Comparison of ENCODE assay signal across 24 cellular contexts in the genomic region with DNA sequence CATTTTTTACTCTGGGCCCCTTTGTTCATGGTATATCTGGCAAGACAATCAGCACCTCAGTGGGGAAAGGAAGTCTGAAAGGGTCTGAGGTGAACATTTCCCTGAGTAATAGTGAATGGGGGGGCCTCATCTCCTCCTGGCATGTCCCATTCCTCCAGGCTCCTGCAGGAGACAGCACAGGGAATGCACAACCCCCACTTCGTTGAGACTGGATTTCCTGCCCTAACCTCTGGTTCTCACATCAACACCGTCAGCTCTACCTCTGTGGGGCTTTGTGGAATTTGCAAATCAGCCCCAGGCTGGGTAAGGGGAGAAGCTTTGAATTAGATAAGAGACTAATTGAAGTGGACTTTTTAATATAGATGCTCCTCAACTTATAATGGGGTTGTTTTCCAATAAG.
"Had no signal": no experiment of that assay in that cellular context is flagged by ENCODE, and none has a peak within 500 bp of the region (broad histone marks: within the 10 kb centered on the region; RNA-seq: fewer than 3 reads in every experiment).

No MANE protein-coding gene starts in this region.

- H3K9me3 ChIP-seq: lower lobe of right lung, prostate gland, right lobe of liver, suprapubic skin, thyroid gland had no signal

- FAIRE-seq: endothelial cell of umbilical vein, islet of Langerhans, urothelium cell line had no signal

- H3K79me2 ChIP-seq: hepatocyte, parathyroid adenoma had no signal

- H3K27ac ChIP-seq: hepatocyte, left ventricle myocardium inferior, lower lobe of right lung, parathyroid adenoma, prostate gland, right lobe of liver, suprapubic skin, thyroid gland had no signal

- H3K27ac Mint-ChIP-seq: effector memory CD8-positive, alpha-beta T cell; memory B cell; natural killer cell treated with Interleukin-12 subunit alpha and Interleukin-12 subunit beta and Interleukin-15 and Interleukin-18, amount 100 ng/mL, for 72 hours; stimulated activated effector memory CD8-positive, alpha-beta T cell treated with anti-CD3 and anti-CD28 coated beads, Interleukin-12 subunit alpha, Interleukin-12 subunit beta, amount 100 ng/mL, for 72 hours; type B pancreatic cell had no signal

- H3K27me3 ChIP-seq: right lobe of liver, suprapubic skin, thyroid gland had no signal

- H3K4me1 ChIP-seq: left ventricle myocardium inferior, lower lobe of right lung, parathyroid adenoma, prostate gland, right lobe of liver, suprapubic skin, thyroid gland had no signal

- DNase-seq: effector memory CD8-positive, alpha-beta T cell; erythroblast; foreskin melanocyte; head of caudate nucleus; left cardiac atrium; left ventricle myocardium inferior; lower lobe of right lung; midbrain; right lobe of liver; stimulated activated CD4-positive, alpha-beta T cell treated with anti-CD3 and anti-CD28 coated beads, Interleukin-4, amount 100 ng/mL, for 1 hour; stimulated activated CD8-positive, alpha-beta memory T cell treated with anti-CD3 and anti-CD28 coated beads, Interleukin-4, amount 100 ng/mL, for 48 hours; stimulated activated naive CD8-positive, alpha-beta T cell treated with anti-CD3 and anti-CD28 coated beads, Interleukin-15, Interleukin-2, amounts not matched to agents 100 U/mL and 50 U/mL, for 24 hours; thyroid gland had no signal

- H3K9ac ChIP-seq: parathyroid adenoma had no signal

- H2AFZ ChIP-seq: hepatocyte, parathyroid adenoma had no signal

- H3K4me3 ChIP-seq: hepatocyte, left ventricle myocardium inferior, lower lobe of right lung, prostate gland, right lobe of liver, suprapubic skin, thyroid gland had no signal

- H3K4me3 Mint-ChIP-seq: effector memory CD8-positive, alpha-beta T cell; memory B cell; natural killer cell treated with Interleukin-12 subunit alpha and Interleukin-12 subunit beta and Interleukin-15 and Interleukin-18, amount 100 ng/mL, for 72 hours; stimulated activated effector memory CD8-positive, alpha-beta T cell treated with anti-CD3 and anti-CD28 coated beads, Interleukin-12 subunit alpha, Interleukin-12 subunit beta, amount 100 ng/mL, for 72 hours; type B pancreatic cell had no signal

- H3K4me2 ChIP-seq: hepatocyte had no signal

- H3K4me1 Mint-ChIP-seq: memory B cell; stimulated activated effector memory CD8-positive, alpha-beta T cell treated with anti-CD3 and anti-CD28 coated beads, Interleukin-12 subunit alpha, Interleukin-12 subunit beta, amount 100 ng/mL, for 72 hours had no signal

- H3K9me3 Mint-ChIP-seq: effector memory CD8-positive, alpha-beta T cell; natural killer cell treated with Interleukin-12 subunit alpha and Interleukin-12 subunit beta and Interleukin-15 and Interleukin-18, amount 100 ng/mL, for 72 hours; stimulated activated effector memory CD8-positive, alpha-beta T cell treated with anti-CD3 and anti-CD28 coated beads, Interleukin-12 subunit alpha, Interleukin-12 subunit beta, amount 100 ng/mL, for 72 hours; type B pancreatic cell had no signal

- H3K36me3 Mint-ChIP-seq: memory B cell; natural killer cell treated with Interleukin-12 subunit alpha and Interleukin-12 subunit beta and Interleukin-15 and Interleukin-18, amount 100 ng/mL, for 72 hours; stimulated activated effector memory CD8-positive, alpha-beta T cell treated with anti-CD3 and anti-CD28 coated beads, Interleukin-12 subunit alpha, Interleukin-12 subunit beta, amount 100 ng/mL, for 72 hours; type B pancreatic cell had no signal

- H3K36me3 ChIP-seq: left ventricle myocardium inferior, lower lobe of right lung, prostate gland, right lobe of liver, suprapubic skin, thyroid gland had no signal
